Comparison of ENCODE assay signal across 13 cellular contexts in the genomic region with DNA sequence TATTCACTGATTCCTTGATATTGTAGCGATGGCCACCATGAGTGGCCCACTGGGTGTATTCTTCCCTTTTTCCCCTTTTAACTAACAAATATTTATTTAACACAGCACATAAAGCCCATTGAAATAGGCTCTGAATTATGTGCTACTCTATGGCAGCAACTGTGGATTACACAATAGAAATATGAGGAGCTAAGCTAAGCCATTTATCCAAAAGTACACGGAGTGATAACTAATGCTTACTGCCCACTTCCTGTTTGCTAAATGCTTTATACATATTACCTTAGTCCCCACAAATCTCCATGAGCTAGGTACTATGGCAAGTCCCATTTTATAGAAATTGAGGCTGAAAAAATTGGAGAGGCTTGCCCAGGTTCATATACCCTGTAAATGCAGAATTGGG. TPM values are rescaled to one million over a fixed set of nuclear protein-coding genes. Genes with fewer than 3 reads are reported as not detected.
DNase-seq lines count a peak whose midpoint lies in the region; ATAC-seq and TF ChIP-seq lines count a peak whose summit lies in the region.
"Had no signal": no experiment of that assay in that cellular context is flagged by ENCODE, and none has a peak within 500 bp of the region (broad histone marks: within the 10 kb centered on the region; RNA-seq: fewer than 3 reads in every experiment).

No MANE protein-coding gene starts in this region.

- H2AK5ac ChIP-seq in mesendoderm (ENCODE audit: low read length), result no peak overlapping the region

- POLR2A ChIA-PET in OCI-LY7 (lab: Charles Lee), result interaction anchor here (0.7 to 4.3 kb wide), 11 partner anchors 8 to 1236 kb away, joined by 3 to 22 read pairs (median 5); no protein-coding TSS in a partner anchor

- DNase-seq in GM12864 (ENCODE audit: low read depth) (no peak), MV-4-11 (lab: John Stamatoyannopoulos, UW) (peak; percentile 64), OCI-LY7 (ENCODE audit: low spot score) (no peak), mesendoderm (no peak), cerebellar nuclear complex (lab: John Stamatoyannopoulos, UW) (no peak)
- DNase-seq: activated CD4-positive, CD25-positive, alpha-beta regulatory T cell treated with anti-CD3 and anti-CD28 coated beads, Interleukin-2, amount 50 U/mL, for 72 hours; activated T-cell treated with anti-CD3 and anti-CD28 coated beads, Interleukin-2, amount 50 U/mL, for 1 hour; aorta; CD8-positive, alpha-beta memory T cell; dorsolateral prefrontal cortex; sigmoid colon had no signal

- no peaks in the 10 kb centered on the region for H3K27me3 ChIP-seq in mesendoderm (ENCODE audit: insufficient read depth, low read length, poor library complexity)
- H3K27me3 ChIP-seq: sigmoid colon had no signal

- H3K36me3 ChIP-seq in OCI-LY7 (ENCODE audit: insufficient read depth, low read length) (no peaks in the 10 kb centered on the region; the same call in 1 of the 2 replicates), mesendoderm (ENCODE audit: control insufficient read depth, insufficient read depth, low read length) (no peaks in the 10 kb centered on the region)
- H3K36me3 ChIP-seq: sigmoid colon had no signal

- peak overlapping the region; percentile 89 for H3K18ac ChIP-seq in mesendoderm (ENCODE audit: low read length)

- ATAC-seq in HG02798 (IDR thresholded peaks at IDR 0.05; ENCODE audit: poor library complexity, unreplicated experiment), result no peak
- no peak for ATAC-seq in GM21390 (IDR thresholded peaks at IDR 0.05; ENCODE audit: unreplicated experiment)

- H2BK5ac ChIP-seq in mesendoderm (ENCODE audit: low read length), result no peak overlapping the region

- H3K27ac ChIP-seq in OCI-LY7 (ENCODE audit: low read depth, low read length, poor library complexity, severe bottlenecking) (peak overlapping the region; percentile 59), mesendoderm (ENCODE audit: low read depth, low read length) (no peak overlapping the region)
- H3K27ac ChIP-seq: dorsolateral prefrontal cortex, sigmoid colon had no signal

- H3K4ac ChIP-seq in mesendoderm (ENCODE audit: low read depth, low read length), result no peak overlapping the region

- no peak overlapping the region for H3K9ac ChIP-seq in mesendoderm (ENCODE audit: low read length)

- no CpG with 5 or more reads among the region's 2 CpGs for WGBS in mesendoderm (ENCODE audit: extremely low coverage, insufficient coverage, low lambda C conversion rate)

- no peaks in the 10 kb centered on the region for H3K79me2 ChIP-seq in OCI-LY7 (ENCODE audit: insufficient read depth, low read depth, low read length)
- H3K79me2 ChIP-seq in mesendoderm (ENCODE audit: control insufficient read depth, insufficient read depth, low read length), result no peaks in the 10 kb centered on the region

- no peaks in the 10 kb centered on the region for H3K79me1 ChIP-seq in mesendoderm (ENCODE audit: low read length)

- H3K4me1 ChIP-seq in OCI-LY7 (ENCODE audit: insufficient read depth, low read length, poor library complexity, severe bottlenecking) (peaks cover 59% of the 10 kb centered on the region), mesendoderm (ENCODE audit: control insufficient read depth, low read depth, low read length) (peaks cover 13% of the 10 kb centered on the region)
- H3K4me1 ChIP-seq: sigmoid colon had no signal

- no TSS peak for BruUV-seq in OCI-LY7 (replicated peaks; lab: Mats Ljungman, UMichigan)

- intact Hi-C loops in OCI-LY7 (cut with micrococcal nuclease; ENCODE audit: unreplicated experiment), result no loop called here

- no peak overlapping the region for H4K8ac ChIP-seq in mesendoderm (ENCODE audit: low read depth, low read length)

- H3K23ac ChIP-seq in mesendoderm (ENCODE audit: low read length), result no peak overlapping the region

- H3K4me2 ChIP-seq in OCI-LY7 (ENCODE audit: low read length) (peak overlapping the region; percentile 93), mesendoderm (ENCODE audit: low read length) (no peak overlapping the region)

- TF ChIP-seq CTCF in GM12864 (IDR thresholded peaks at IDR 0.05; ENCODE audit: low read depth, low read length, missing control alignments) (no peak), OCI-LY7 (conservative IDR thresholded peaks at IDR 0.05; ENCODE audit: low read length) (no peak)

- CTCF ChIA-PET in OCI-LY7 (lab: Charles Lee; ENCODE audit: unreplicated experiment), result no interaction called here

- no peaks in the 10 kb centered on the region for H3K9me3 ChIP-seq in OCI-LY7 (ENCODE audit: low read length)
- H3K9me3 ChIP-seq: sigmoid colon had no signal

- H3K4me3 ChIP-seq in GM12864 (ENCODE audit: low read depth, low read length) (peak overlapping the region; percentile 9; the same call in 1 of the 2 replicates), OCI-LY7 (ENCODE audit: low read depth, low read length, poor library complexity, severe bottlenecking) (no peak overlapping the region), mesendoderm (ENCODE audit: low read length) (no peak overlapping the region)
- H3K4me3 ChIP-seq: dorsolateral prefrontal cortex, sigmoid colon had no signal

- H3K9me2 ChIP-seq in OCI-LY7 (ENCODE audit: insufficient read depth, low read length), result no peaks in the 10 kb centered on the region

- no peaks in the 10 kb centered on the region for H4K20me1 ChIP-seq in OCI-LY7 (ENCODE audit: insufficient read depth, low read length)

- peak overlapping the region; percentile 63; the same call in 1 of the 2 replicates for H2AFZ ChIP-seq in OCI-LY7 (ENCODE audit: low read length)

- H4K5ac ChIP-seq in mesendoderm (ENCODE audit: low read length), result no peak overlapping the region

- no peak overlapping the region for H2BK120ac ChIP-seq in mesendoderm (ENCODE audit: low read depth, low read length)

- H2BK15ac ChIP-seq in mesendoderm (replicated peaks; ENCODE audit: low read depth), result no peak overlapping the region

- H3K56ac ChIP-seq in mesendoderm (ENCODE audit: low read length), result no peak overlapping the region

RNA-seq across cellular contexts. Expression of a gene that starts 17.9 kb away (rescaled TPM):
- 1.1 and 2.4 TPM in 2 replicates for total RNA-seq in OCI-LY7 (2014; rRNA removed; shearing (Covaris generic))
- 2.5 and 2.6 TPM in 2 replicates for total RNA-seq in OCI-LY7 (2022)
- 0.34 TPM for polyA plus RNA-seq in mesendoderm (2013, experiment 1 of 2)
- polyA plus RNA-seq in mesendoderm (2013, experiment 2 of 2), result 0.28 TPM
- total RNA-seq: aorta; CD8-positive, alpha-beta memory T cell; sigmoid colon had no signal
- polyA plus RNA-seq: CD8-positive, alpha-beta memory T cell had no signal

RNA-seq across cellular contexts. Expression of a gene that starts 51.0 kb away (rescaled TPM):
- 10.8 and 13.5 TPM in 2 replicates for total RNA-seq in OCI-LY7 (2014; rRNA removed; shearing (Covaris generic))
- total RNA-seq in OCI-LY7 (2022), result 18.9 and 22.2 TPM in 2 replicates
- polyA plus RNA-seq in mesendoderm (2013, experiment 1 of 2), result 0.14 TPM
- polyA plus RNA-seq in mesendoderm (2013, experiment 2 of 2), result 0.11 TPM
- polyA plus RNA-seq: CD8-positive, alpha-beta memory T cell had no signal
